9 cellular contexts compared by ENCODE assay signal in genomic region chr1:17572264-17572985, GRCh38. TPM values are rescaled to one million over a fixed set of nuclear protein-coding genes. Genes with fewer than 3 reads are reported as not detected.
DNase-seq lines count a peak whose midpoint lies in the region; ATAC-seq and TF ChIP-seq lines count a peak whose summit lies in the region.
"Had no signal": no experiment of that assay in that cellular context is flagged by ENCODE, and none has a peak within 500 bp of the region (broad histone marks: within the 10 kb centered on the region; RNA-seq: fewer than 3 reads in every experiment).

No MANE protein-coding gene starts in this region.

- ATAC-seq in GM18870 (IDR thresholded peaks at IDR 0.05; ENCODE audit: unreplicated experiment), result no peak
- ATAC-seq: natural killer cell treated with Interleukin-12 subunit alpha and Interleukin-12 subunit beta and Interleukin-15 and Interleukin-18, amount 100 ng/mL, for 72 hours had no signal

- H2AFZ ChIP-seq in MM.1S (ENCODE audit: low read length) (no peak overlapping the region), parathyroid adenoma (no peak overlapping the region)

- DNase-seq in MM.1S, result no peak
- no peak for DNase-seq in epithelial cell of esophagus (ENCODE audit: low read depth)
- no peak for DNase-seq in hepatic stellate cell (ENCODE audit: low spot score)
- no peak for DNase-seq in effector CD4-positive, alpha-beta T cell
- no peak for DNase-seq in dermis blood vessel endothelial cell

- no peaks in the 10 kb centered on the region for H3F3A ChIP-seq in MM.1S (ENCODE audit: insufficient read depth, low read length)

- TF ChIP-seq CTCF in GM12875 (IDR thresholded peaks at IDR 0.05; ENCODE audit: borderline replicate concordance, insufficient read depth, low read depth, low read length), result peak; percentile 61
- peak; percentile 19; the same call in 1 of the 2 replicates for TF ChIP-seq CTCF in MM.1S (IDR thresholded peaks at IDR 0.05; ENCODE audit: low read length)
- peak; percentile 21 for TF ChIP-seq CTCF in epithelial cell of esophagus (IDR thresholded peaks at IDR 0.05; ENCODE audit: insufficient read depth, low read depth, low read length, missing control alignments)
- TF ChIP-seq CTCF in parathyroid adenoma (IDR thresholded peaks at IDR 0.05), result peak; percentile 7

- H3K36me3 ChIP-seq in MM.1S (replicated peaks; ENCODE audit: insufficient read depth, low read length) (no peaks in the 10 kb centered on the region), parathyroid adenoma (ENCODE audit: control insufficient read depth, insufficient read depth, low read length) (no peaks in the 10 kb centered on the region)

- H3K9me2 ChIP-seq in MM.1S (replicated peaks; ENCODE audit: insufficient read depth, low read length), result no peaks in the 10 kb centered on the region

- H3K4me3 ChIP-seq in GM12875 (ENCODE audit: low read depth, low read length), result no peak overlapping the region
- no peak overlapping the region for H3K4me3 ChIP-seq in MM.1S (ENCODE audit: low read length)
- no peak overlapping the region for H3K4me3 ChIP-seq in epithelial cell of esophagus (ENCODE audit: low read length)
- H3K4me3 ChIP-seq in parathyroid adenoma (ENCODE audit: low read depth, low read length), result no peak overlapping the region

- H3K27me3 ChIP-seq in MM.1S (replicated peaks; ENCODE audit: insufficient read depth, low read length) (peaks cover 84% of the 10 kb centered on the region), parathyroid adenoma (ENCODE audit: control insufficient read depth, insufficient read depth, low read length) (no peaks in the 10 kb centered on the region)

- H4K20me1 ChIP-seq in MM.1S (ENCODE audit: insufficient read depth, low read length), result no peaks in the 10 kb centered on the region

- no peak overlapping the region for H3K4me2 ChIP-seq in MM.1S (ENCODE audit: low read depth, low read length)
- no peak overlapping the region for H3K4me2 ChIP-seq in parathyroid adenoma (ENCODE audit: low read length)

- H3K9ac ChIP-seq in MM.1S (ENCODE audit: low read length) (no peak overlapping the region), parathyroid adenoma (no peak overlapping the region)

- H3K9me3 ChIP-seq in MM.1S (replicated peaks; ENCODE audit: insufficient read depth, low read length) (no peaks in the 10 kb centered on the region), parathyroid adenoma (ENCODE audit: control insufficient read depth, low read length) (no peaks in the 10 kb centered on the region)

- H3K27ac ChIP-seq in MM.1S (ENCODE audit: low read length) (no peak overlapping the region), parathyroid adenoma (no peak overlapping the region)

- H3K79me2 ChIP-seq in MM.1S (ENCODE audit: low read length) (no peaks in the 10 kb centered on the region), parathyroid adenoma (peaks cover 48% of the 10 kb centered on the region)

- H3K4me1 ChIP-seq in MM.1S (ENCODE audit: low read length) (no peaks in the 10 kb centered on the region), parathyroid adenoma (peaks cover 5% of the 10 kb centered on the region)

RNA-seq across cellular contexts. Expression of gene ARHGEF10L, which starts 32.9 kb away (rescaled TPM):
- 0.70 and 0.85 TPM in 2 replicates for total RNA-seq in dermis blood vessel endothelial cell
- total RNA-seq: natural killer cell treated with Interleukin-12 subunit alpha and Interleukin-12 subunit beta and Interleukin-15 and Interleukin-18, amount 100 ng/mL, for 72 hours had no signal

Comparison
In these comparisons a context has a peak if more than half of its experiments do, and no peak if none do; other contexts are left out.
1. CTCF ChIP-seq: peak in every context shown above with its lines; median percentile 61 in GM12875; 21 in epithelial cell of esophagus; 19 in MM.1S; 7 in parathyroid adenoma.